In genomic region chr11:130197386-130198035, GRCh38 we compare ENCODE assay signal across 16 cellular contexts. TPM values are rescaled to one million over a fixed set of nuclear protein-coding genes. Genes with fewer than 3 reads are reported as not detected.
"Had no signal": no experiment of that assay in that cellular context is flagged by ENCODE, and none has a peak within 500 bp of the region (broad histone marks: within the 10 kb centered on the region; RNA-seq: fewer than 3 reads in every experiment).

No MANE protein-coding gene starts in this region.

- DNase-seq: activated CD4-positive, alpha-beta T cell treated with anti-CD3 and anti-CD28 coated beads, Interleukin-2, amount 50 U/mL, for 4 hours; activated CD4-positive, CD25-positive, alpha-beta regulatory T cell treated with anti-CD3 and anti-CD28 coated beads, Interleukin-2, amount 50 U/mL, for 72 hours; activated effector memory CD4-positive, alpha-beta T cell treated with anti-CD3 and anti-CD28 coated beads, Interleukin-2, amount 50 U/mL, for 16 hours; activated T-cell treated with anti-CD3 and anti-CD28 coated beads, Interleukin-2, amount 50 U/mL, for 24 hours; amygdala; brain microvascular endothelial cell; cerebellar nuclear complex; head of caudate nucleus; left colon; naive thymus-derived CD8-positive, alpha-beta T cell; nucleus accumbens; psoas muscle; right lobe of liver; stimulated activated naive B cell treated with anti-CD40 and anti-IgM and Interleukin-4, amounts not matched to agents 10 μg/mL and 1 μg/mL and 100 μg/mL, for 72 hours; T-helper 17 cell; testis had no signal

- ATAC-seq: left colon; naive thymus-derived CD8-positive, alpha-beta T cell; psoas muscle; right lobe of liver; stimulated activated naive B cell treated with anti-CD40 and anti-IgM and Interleukin-4, amounts not matched to agents 10 μg/mL and 1 μg/mL and 100 μg/mL, for 72 hours; T-helper 17 cell had no signal

- H3K36me3 ChIP-seq: brain microvascular endothelial cell, right lobe of liver had no signal

- H3K4me3 ChIP-seq: psoas muscle, right lobe of liver, testis had no signal

- H3K9me3 ChIP-seq: psoas muscle, right lobe of liver, testis had no signal

- H3K27me3 ChIP-seq: brain microvascular endothelial cell, right lobe of liver, testis had no signal

- H3K4me1 ChIP-seq: psoas muscle, testis had no signal

- H3K27ac ChIP-seq: brain microvascular endothelial cell, psoas muscle, right lobe of liver, testis had no signal

RNA-seq across cellular contexts. Expression of gene ST14, which starts 37.9 kb away (rescaled TPM):
- polyA plus RNA-seq: naive thymus-derived CD8-positive, alpha-beta T cell had no signal
